14 cellular contexts compared by ENCODE assay signal in genomic region chr1:46490603-46491499, GRCh38. TPM values are rescaled to one million over a fixed set of nuclear protein-coding genes. Genes with fewer than 3 reads are reported as not detected.
DNase-seq lines count a peak whose midpoint lies in the region; ATAC-seq, FAIRE-seq and TF ChIP-seq lines count a peak whose summit lies in the region.
"Had no signal": no experiment of that assay in that cellular context is flagged by ENCODE, and none has a peak within 500 bp of the region (broad histone marks: within the 10 kb centered on the region; RNA-seq: fewer than 3 reads in every experiment).

No MANE protein-coding gene starts in this region.

- no TSS peak for BruUV-seq in GM12878 (replicated peaks; lab: Mats Ljungman, UMichigan)

- peaks cover 2% of the 10 kb centered on the region for H3K36me3 Mint-ChIP-seq in activated naive CD8-positive, alpha-beta T cell treated with anti-CD3 and anti-CD28 coated beads, Interleukin-2, amount 10 ng/mL, durations not matched to agents 7 days and 5 days
- H3K36me3 Mint-ChIP-seq in activated naive CD8-positive, alpha-beta T cell treated with anti-CD3 and anti-CD28 coated beads, Interleukin-2, amount 50 U/mL, for 24 hours (ENCODE audit: low read depth): no peaks in the 10 kb centered on the region
- peaks cover 0 to 5% of the 10 kb centered on the region in 2 donors for H3K36me3 Mint-ChIP-seq in stimulated activated naive B cell treated with anti-CD40 and anti-IgM and Interleukin-4, amounts not matched to agents 10 μg/mL and 1 μg/mL and 100 μg/mL, for 72 hours

- H3K27me3 ChIP-seq in GM12878 (replicated peaks in 1 of 2; ENCODE audit: control insufficient read depth in 2 of 2, insufficient read depth in 2 of 2, low read length in 1 of 2): peaks cover 37 to 41% of the 10 kb centered on the region in 2 experiments

- intact Hi-C loops in GM12878 (cut with micrococcal nuclease; ENCODE audit: unreplicated experiment): no loop called here

- in situ Hi-C loops in GM12878 (cut with MboI): no loop called here

- RAD21 ChIA-PET in GM12878 (lab: Charles Lee; ENCODE audit: unreplicated experiment): no interaction called here

- 18% methylated on average over 60 of the region's 60 CpGs for WGBS in GM12878 (ENCODE audit: insufficient coverage, insufficient replicate concordance, low lambda C conversion rate, missing lambda C conversion rate)

- no peak overlapping the region for H3K4me3 Mint-ChIP-seq in activated naive CD8-positive, alpha-beta T cell treated with anti-CD3 and anti-CD28 coated beads, Interleukin-2, amount 10 ng/mL, durations not matched to agents 7 days and 5 days
- H3K4me3 Mint-ChIP-seq in activated naive CD8-positive, alpha-beta T cell treated with anti-CD3 and anti-CD28 coated beads, Interleukin-2, amount 50 U/mL, for 24 hours: no peak overlapping the region
- H3K4me3 Mint-ChIP-seq in stimulated activated naive B cell treated with anti-CD40 and anti-IgM and Interleukin-4, amounts not matched to agents 10 μg/mL and 1 μg/mL and 100 μg/mL, for 72 hours: peak overlapping the region in 1 of 2 donors; percentile 26
- peak overlapping the region in 1 of 2 donors; percentile 55 for H3K4me3 Mint-ChIP-seq in stimulated activated naive CD8-positive, alpha-beta T cell treated with anti-CD3 and anti-CD28 coated beads, Interleukin-15, amount 100 ng/mL, for 72 hours

- no peaks in the 10 kb centered on the region for H3K9me3 Mint-ChIP-seq in activated naive CD8-positive, alpha-beta T cell treated with anti-CD3 and anti-CD28 coated beads, Interleukin-2, amount 10 ng/mL, durations not matched to agents 7 days and 5 days
- H3K9me3 Mint-ChIP-seq in activated naive CD8-positive, alpha-beta T cell treated with anti-CD3 and anti-CD28 coated beads, Interleukin-2, amount 50 U/mL, for 24 hours: no peaks in the 10 kb centered on the region
- H3K9me3 Mint-ChIP-seq in stimulated activated naive B cell treated with anti-CD40 and anti-IgM and Interleukin-4, amounts not matched to agents 10 μg/mL and 1 μg/mL and 100 μg/mL, for 72 hours: no peaks in the 10 kb centered on the region
- H3K9me3 Mint-ChIP-seq in stimulated activated naive CD8-positive, alpha-beta T cell treated with anti-CD3 and anti-CD28 coated beads, Interleukin-15, amount 100 ng/mL, for 72 hours: no peaks in the 10 kb centered on the region
- H3K9me3 Mint-ChIP-seq: activated naive CD4-positive, alpha-beta T cell treated with anti-CD3 and anti-CD28 coated beads, Interleukin-2, amount 10 ng/mL, durations not matched to agents 7 days and 5 days had no signal

- TF ChIP-seq CTCF in GM12878 (IDR thresholded peaks at IDR 0.05 in 2 of 3, conservative IDR thresholded peaks at IDR 0.05 in 1 of 3; ENCODE audit: control insufficient read depth in 2 of 3, extremely low read depth in 1 of 3, insufficient read depth in 1 of 3, low read depth in 3 of 3, low read length in 3 of 3): no peak

- H3K4me1 ChIP-seq in GM12878 (ENCODE audit: control insufficient read depth, insufficient read depth, low read length): no peaks in the 10 kb centered on the region

- H4K20me1 ChIP-seq in GM12878 (ENCODE audit: control insufficient read depth, insufficient read depth): no peaks in the 10 kb centered on the region; the same call in 1 of the 2 replicates

- ATAC-seq in activated naive CD8-positive, alpha-beta T cell treated with anti-CD3 and anti-CD28 coated beads, Interleukin-2, amount 10 ng/mL, durations not matched to agents 7 days and 5 days (ENCODE audit: low read depth): no peak
- no peak for ATAC-seq in activated naive CD8-positive, alpha-beta T cell treated with anti-CD3 and anti-CD28 coated beads, Interleukin-2, amount 50 U/mL, for 24 hours
- ATAC-seq in GM12878 (no peak), GM18520 (IDR thresholded peaks at IDR 0.05; ENCODE audit: unreplicated experiment) (no peak), GM19397 (IDR thresholded peaks at IDR 0.05; ENCODE audit: unreplicated experiment) (no peak)
- no peak for ATAC-seq in stimulated activated naive B cell treated with anti-CD40 and anti-IgM and Interleukin-4, amounts not matched to agents 10 μg/mL and 1 μg/mL and 100 μg/mL, for 72 hours (replicated peaks)
- ATAC-seq in stimulated activated naive CD8-positive, alpha-beta T cell treated with anti-CD3 and anti-CD28 coated beads, Interleukin-15, amount 100 ng/mL, for 72 hours: no peak

- TF ChIP-seq RAD21 in GM12878 (IDR thresholded peaks at IDR 0.05; ENCODE audit: insufficient read depth, low read depth, low read length): no peak

- H3K27me3 Mint-ChIP-seq in activated naive CD8-positive, alpha-beta T cell treated with anti-CD3 and anti-CD28 coated beads, Interleukin-2, amount 10 ng/mL, durations not matched to agents 7 days and 5 days: peaks cover 92% of the 10 kb centered on the region
- H3K27me3 Mint-ChIP-seq in activated naive CD8-positive, alpha-beta T cell treated with anti-CD3 and anti-CD28 coated beads, Interleukin-2, amount 50 U/mL, for 24 hours: peaks cover 93% of the 10 kb centered on the region
- peaks cover 92 to 97% of the 10 kb centered on the region in 2 donors for H3K27me3 Mint-ChIP-seq in stimulated activated naive B cell treated with anti-CD40 and anti-IgM and Interleukin-4, amounts not matched to agents 10 μg/mL and 1 μg/mL and 100 μg/mL, for 72 hours
- H3K27me3 Mint-ChIP-seq in stimulated activated naive CD8-positive, alpha-beta T cell treated with anti-CD3 and anti-CD28 coated beads, Interleukin-15, amount 100 ng/mL, for 72 hours: peaks cover 100% of the 10 kb centered on the region

- H2AFZ ChIP-seq in GM12878 (ENCODE audit: control insufficient read depth, low read depth, low read length): no peak overlapping the region

- no peak for TF ChIP-seq EP300 in GM12878 (IDR thresholded peaks at IDR 0.05; ENCODE audit: borderline replicate concordance in 1 of 2, control insufficient read depth in 1 of 2, low read depth in 2 of 2, low read length in 2 of 2)

- peak; percentile 48 for DNase-seq in activated naive CD8-positive, alpha-beta T cell treated with anti-CD3 and anti-CD28 coated beads, Interleukin-2, amount 10 ng/mL, durations not matched to agents 7 days and 5 days
- DNase-seq in activated naive CD8-positive, alpha-beta T cell treated with anti-CD3 and anti-CD28 coated beads, Interleukin-2, amount 50 U/mL, for 24 hours: no peak
- DNase-seq in GM12878 (ENCODE audit: low read depth, low spot score) (no peak), left kidney (ENCODE audit: low read depth, low spot score) (peak; percentile 52)
- no peak for DNase-seq in stimulated activated naive B cell treated with anti-CD40 and anti-IgM and Interleukin-4, amounts not matched to agents 10 μg/mL and 1 μg/mL and 100 μg/mL, for 72 hours
- DNase-seq in stimulated activated naive CD8-positive, alpha-beta T cell treated with anti-CD3 and anti-CD28 coated beads, Interleukin-15, amount 100 ng/mL, for 72 hours: no peak
- DNase-seq: activated naive CD4-positive, alpha-beta T cell treated with anti-CD3 and anti-CD28 coated beads, Interleukin-2, amount 10 ng/mL, durations not matched to agents 7 days and 5 days; DMS79; hippocampal formation; NCI-H1436 treated with DMSO at 0.1 percent for 48 hours; NK-92 treated with Interleukin-12 subunit alpha and Interleukin-12 subunit beta, amount 100 ng/mL, for 24 hours had no signal

- POLR2A ChIA-PET in activated naive CD8-positive, alpha-beta T cell treated with anti-CD3 and anti-CD28 coated beads, Interleukin-2, amount 10 ng/mL, durations not matched to agents 7 days and 5 days (lab: Charles Lee): no interaction called here
- POLR2A ChIA-PET in GM12878 (lab: Charles Lee): interaction anchor here (0.5 kb wide), 1 partner anchor 235 kb away, joined by 6 read pairs; no protein-coding TSS in a partner anchor

- TF ChIP-seq POLR2A in GM12878 (IDR thresholded peaks at IDR 0.05; ENCODE audit: low read depth, low read length): no peak

- FAIRE-seq in GM12878 (lab: Jason Lieb, UNC): no peak

- H3K9me3 ChIP-seq in GM12878 (replicated peaks; ENCODE audit: control insufficient read depth, insufficient read depth, low read length): no peaks in the 10 kb centered on the region

- CTCF ChIA-PET in GM12878 (lab: Yijun Ruan, JAX): interaction anchor here (0.7 kb wide), 1 partner anchor 73 kb away, joined by 3 read pairs; no protein-coding TSS in a partner anchor

- H3K4me1 Mint-ChIP-seq in activated naive CD8-positive, alpha-beta T cell treated with anti-CD3 and anti-CD28 coated beads, Interleukin-2, amount 10 ng/mL, durations not matched to agents 7 days and 5 days: peaks cover 17% of the 10 kb centered on the region
- H3K4me1 Mint-ChIP-seq in activated naive CD8-positive, alpha-beta T cell treated with anti-CD3 and anti-CD28 coated beads, Interleukin-2, amount 50 U/mL, for 24 hours: peaks cover 21% of the 10 kb centered on the region
- peaks cover 20 to 31% of the 10 kb centered on the region in 2 donors for H3K4me1 Mint-ChIP-seq in stimulated activated naive B cell treated with anti-CD40 and anti-IgM and Interleukin-4, amounts not matched to agents 10 μg/mL and 1 μg/mL and 100 μg/mL, for 72 hours
- peaks cover 43% of the 10 kb centered on the region for H3K4me1 Mint-ChIP-seq in stimulated activated naive CD8-positive, alpha-beta T cell treated with anti-CD3 and anti-CD28 coated beads, Interleukin-15, amount 100 ng/mL, for 72 hours

- no peak overlapping the region for H3K4me3 ChIP-seq in GM12878

- H3K4me2 ChIP-seq in GM12878 (ENCODE audit: control insufficient read depth, insufficient read depth): no peak overlapping the region

- H3K79me2 ChIP-seq in GM12878 (ENCODE audit: control insufficient read depth, insufficient read depth, low read length): no peaks in the 10 kb centered on the region

- no peak overlapping the region for H3K27ac ChIP-seq in GM12878 (ENCODE audit: control insufficient read depth, insufficient read depth)

- H3K36me3 ChIP-seq in GM12878 (ENCODE audit: control insufficient read depth in 2 of 2, insufficient read depth in 2 of 2, low read length in 1 of 2): no peaks in the 10 kb centered on the region

- no peak overlapping the region for H3K27ac Mint-ChIP-seq in activated naive CD8-positive, alpha-beta T cell treated with anti-CD3 and anti-CD28 coated beads, Interleukin-2, amount 10 ng/mL, durations not matched to agents 7 days and 5 days
- no peak overlapping the region for H3K27ac Mint-ChIP-seq in activated naive CD8-positive, alpha-beta T cell treated with anti-CD3 and anti-CD28 coated beads, Interleukin-2, amount 50 U/mL, for 24 hours
- H3K27ac Mint-ChIP-seq in stimulated activated naive B cell treated with anti-CD40 and anti-IgM and Interleukin-4, amounts not matched to agents 10 μg/mL and 1 μg/mL and 100 μg/mL, for 72 hours: peak overlapping the region; percentile 59
- H3K27ac Mint-ChIP-seq in stimulated activated naive CD8-positive, alpha-beta T cell treated with anti-CD3 and anti-CD28 coated beads, Interleukin-15, amount 100 ng/mL, for 72 hours: no peak overlapping the region

- SMC1A ChIA-PET in GM12878 (lab: Charles Lee; ENCODE audit: uncharacterized antibody, unreplicated experiment): no interaction called here

- no peak overlapping the region for H3K9ac ChIP-seq in GM12878 (ENCODE audit: control insufficient read depth, insufficient read depth, low read length)

RNA-seq across cellular contexts. Expression of gene DMBX1, which starts 1.2 kb away (rescaled TPM):
- under 1 TPM in 1 of 2 experiments, not detected in 1; 0.11 TPM for total RNA-seq in activated naive CD8-positive, alpha-beta T cell treated with anti-CD3 and anti-CD28 coated beads, Interleukin-2, amount 10 ng/mL, durations not matched to agents 7 days and 5 days
- not detected in 2 replicates for total RNA-seq in GM12878 (2013; cell fraction: nucleolus; rRNA removed)
- not detected in 2 replicates for total RNA-seq in GM12878 (2014; rRNA removed)
- total RNA-seq in GM12878 (2014; rRNA removed; fragmentation: Illumina TruSeq; extraction: Trizol): not detected in 2 replicates
- not detected in 2 replicates for total RNA-seq in GM12878 (2021)
- polyA plus RNA-seq in GM12878 (2011; ENCODE audit: low read depth): not detected
- 0.03 TPM in 1 of 2 replicates, not detected in the other for polyA plus RNA-seq in GM12878 (2011; rRNA removed)
- 0.06 TPM in 1 of 2 replicates, not detected in the other for polyA plus RNA-seq in GM12878 (2011; cell fraction: cytosol; rRNA removed)
- 0.07 TPM in 1 of 2 replicates, not detected in the other for polyA plus RNA-seq in GM12878 (2011; cell fraction: nucleus; rRNA removed)
- not detected in 2 replicates for polyA plus RNA-seq in GM12878 (2012)
- not detected in 2 replicates for polyA plus RNA-seq in GM12878 (2014; fragmentation: Illumina TruSeq; extraction: Trizol)
- not detected for polyA plus RNA-seq in GM12878 (2014; fragmentation: Nextera tagmentation; extraction: Ambion mirVana)
- polyA plus RNA-seq in GM12878 (2014; rRNA removed): not detected in 2 replicates
- not detected for polyA plus RNA-seq in GM12878 (2016; fragmentation: Nextera tagmentation; extraction: Ambion mirVana)
- not detected in 2 replicates for polyA minus RNA-seq in GM12878 (2011; rRNA and poly(A)+ RNA removed)
- polyA minus RNA-seq in GM12878 (2011; cell fraction: cytosol; rRNA and poly(A)+ RNA removed): not detected in 2 replicates
- polyA minus RNA-seq in GM12878 (2011; cell fraction: nucleus; rRNA and poly(A)+ RNA removed): not detected in 2 replicates
- total RNA-seq: myocyte had no signal

Comparison
In these comparisons a context has a peak if more than half of its experiments do, and no peak if none do; other contexts are left out.
1. DNase-seq: peak in activated naive CD8-positive, alpha-beta T cell treated with anti-CD3 and anti-CD28 coated beads, Interleukin-2, amount 10 ng/mL, durations not matched to agents 7 days and 5 days (single experiment) and left kidney (single experiment); none in activated naive CD8-positive, alpha-beta T cell treated with anti-CD3 and anti-CD28 coated beads, Interleukin-2, amount 50 U/mL, for 24 hours (single experiment), GM12878 (single experiment), stimulated activated naive B cell treated with anti-CD40 and anti-IgM and Interleukin-4, amounts not matched to agents 10 μg/mL and 1 μg/mL and 100 μg/mL, for 72 hours (single experiment) and stimulated activated naive CD8-positive, alpha-beta T cell treated with anti-CD3 and anti-CD28 coated beads, Interleukin-15, amount 100 ng/mL, for 72 hours (0 of 2).